Comparison of ENCODE assay signal across 1 cellular context in genomic region chr12:101828463-101829196, GRCh38.
TF ChIP-seq lines count a peak whose summit lies in the region.

No MANE protein-coding gene starts in this region.

TF ChIP-seq in H1, 55 proteins besides CTCF, POLR2A, EP300 and RAD21:
- TF ChIP-seq CEBPB (IDR thresholded peaks at IDR 0.05; ENCODE audit: low read depth, low read length) (0 out of 2 replicates have a peak, but pooled peaks have one; percentile 16), NANOG (IDR thresholded peaks at IDR 0.05; ENCODE audit: insufficient read depth, low read depth, low read length, poor library complexity, severe bottlenecking) (no peak), SUZ12 (IDR thresholded peaks at IDR 0.05; ENCODE audit: low read length) (no peak)
